ENCODE assay signal across 8 cellular contexts in the genomic region with DNA sequence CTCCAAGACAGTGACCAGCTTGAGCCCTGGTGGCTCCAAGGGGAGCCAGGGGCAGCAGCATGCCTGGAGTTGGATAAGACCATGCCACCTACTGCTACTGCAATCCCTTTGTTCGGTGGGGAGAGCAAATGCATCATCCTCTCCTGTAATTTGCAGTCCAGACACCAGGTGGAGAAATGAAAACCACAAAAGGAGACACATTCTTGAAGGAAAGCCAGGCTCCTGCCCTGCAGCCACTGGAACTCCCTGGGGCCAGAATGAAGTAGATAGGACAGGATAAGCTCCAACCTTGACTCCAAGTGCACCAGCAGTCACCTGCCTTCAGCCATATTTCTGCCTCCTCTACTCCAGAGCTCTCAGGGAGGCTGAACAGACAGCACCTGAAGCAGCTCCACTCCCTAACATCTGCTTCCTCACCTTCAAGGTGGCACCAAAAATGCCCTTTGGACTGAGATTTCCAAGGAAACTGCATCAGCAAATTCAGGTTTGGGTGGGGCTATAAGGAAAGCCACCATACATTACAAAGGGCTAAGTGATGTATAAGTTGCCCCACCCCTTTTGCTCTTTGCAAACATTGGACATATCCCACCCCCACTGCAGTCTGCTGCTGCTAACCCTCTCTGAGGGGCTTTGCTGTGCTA.
DNase-seq lines count a peak whose midpoint lies in the region; ATAC-seq, FAIRE-seq and TF ChIP-seq lines count a peak whose summit lies in the region.

No MANE protein-coding gene starts in this region.

- POLR2A ChIA-PET in A549 (lab: Yijun Ruan, JAX) = no interaction called here

- no peaks in the 10 kb centered on the region for H3K36me3 ChIP-seq in osteoblast (ENCODE audit: insufficient read depth, low read length)

- no peaks in the 10 kb centered on the region for H3K79me2 ChIP-seq in osteoblast (ENCODE audit: insufficient read depth, low read length)

- DNase-seq in A549 (ENCODE audit: low read depth in 1 of 2, low spot score in 1 of 2) (peak; percentile 73 to 84), LoVo (ENCODE audit: low spot score) (peak; percentile 80), epithelial cell of proximal tubule (ENCODE audit: low read depth) (peak; percentile 38), osteoblast (ENCODE audit: insufficient read length, low spot score, missing footprints) (no peak)
- DNase-seq in activated CD4-positive, alpha-beta T cell treated with anti-CD3 and anti-CD28 coated beads, Interleukin-2, amount 50 U/mL, for 4 hours = peak; percentile 21 to 31

- FAIRE-seq in A549 (lab: Jason Lieb, UNC) = peak; percentile 83

- TF ChIP-seq CTCF in A549 (IDR thresholded peaks at IDR 0.05) (peak; percentile 57), GM12874 (IDR thresholded peaks at IDR 0.05; ENCODE audit: insufficient read depth, low read depth, low read length) (peak; percentile 52), epithelial cell of proximal tubule (conservative IDR thresholded peaks at IDR 0.05; ENCODE audit: low read depth, low read length) (peak; percentile 65), osteoblast (IDR thresholded peaks at IDR 0.05; ENCODE audit: extremely low read depth, low read depth, low read length) (peak; percentile 26)

- H2AFZ ChIP-seq in osteoblast (ENCODE audit: low read length) = no peak overlapping the region

- no peaks in the 10 kb centered on the region for H4K20me1 ChIP-seq in osteoblast (ENCODE audit: insufficient read depth, low read length)

- peak; percentile 91 to 97 for ATAC-seq in A549
- ATAC-seq in GM21526 (IDR thresholded peaks at IDR 0.05; ENCODE audit: low FRiP score, unreplicated experiment) = no peak
- ATAC-seq in stimulated activated memory B cell treated with anti-CD40 and anti-IgM and Interleukin-4, amounts not matched to agents 10 μg/mL and 1 μg/mL and 100 μg/mL, for 72 hours = no peak

- H3K27me3 ChIP-seq in osteoblast (ENCODE audit: insufficient read depth, low read length) = no peaks in the 10 kb centered on the region

- H3K27ac ChIP-seq in A549 (0 out of 6 replicates have a peak overlapping the region, but pooled peaks of 1 of the 2 experiments have one; percentile 30), osteoblast (ENCODE audit: low read depth, low read length) (no peak overlapping the region)

- 0% methylated on average over 1 of the region's 1 CpG for WGBS in A549 (ENCODE audit: missing lambda C conversion rate)

- peaks cover 4% of the 10 kb centered on the region for H3K4me1 ChIP-seq in A549
- no peaks in the 10 kb centered on the region for H3K4me1 ChIP-seq in osteoblast (ENCODE audit: insufficient read depth, low read length)

- peak; percentile 58 to 61 for TF ChIP-seq RAD21 in A549 (conservative IDR thresholded peaks at IDR 0.05 in 1 of 2, IDR thresholded peaks at IDR 0.05 in 1 of 2)

- H3K4me2 ChIP-seq in A549 (peak overlapping the region; percentile 46; the same call in 2 of the 3 replicates), osteoblast (ENCODE audit: insufficient read depth, low read length) (no peak overlapping the region)

- H3K9me3 Mint-ChIP-seq in stimulated activated memory B cell treated with anti-CD40 and anti-IgM and Interleukin-4, amounts not matched to agents 10 μg/mL and 1 μg/mL and 100 μg/mL, for 72 hours = no peaks in the 10 kb centered on the region

- no peak overlapping the region for H3K27ac Mint-ChIP-seq in stimulated activated memory B cell treated with anti-CD40 and anti-IgM and Interleukin-4, amounts not matched to agents 10 μg/mL and 1 μg/mL and 100 μg/mL, for 72 hours

- H3K4me3 Mint-ChIP-seq in stimulated activated memory B cell treated with anti-CD40 and anti-IgM and Interleukin-4, amounts not matched to agents 10 μg/mL and 1 μg/mL and 100 μg/mL, for 72 hours = no peak overlapping the region

- H3K36me3 Mint-ChIP-seq in stimulated activated memory B cell treated with anti-CD40 and anti-IgM and Interleukin-4, amounts not matched to agents 10 μg/mL and 1 μg/mL and 100 μg/mL, for 72 hours = no peaks in the 10 kb centered on the region

- no peak for TF ChIP-seq POLR2A in A549 (IDR thresholded peaks at IDR 0.05; ENCODE audit: low read length)

- H3K4me1 Mint-ChIP-seq in stimulated activated memory B cell treated with anti-CD40 and anti-IgM and Interleukin-4, amounts not matched to agents 10 μg/mL and 1 μg/mL and 100 μg/mL, for 72 hours = peaks cover 6% of the 10 kb centered on the region

- no peak overlapping the region for H3K4me3 ChIP-seq in A549
- no peak overlapping the region for H3K4me3 ChIP-seq in epithelial cell of proximal tubule (ENCODE audit: low read depth, low read length)
- H3K4me3 ChIP-seq in osteoblast (ENCODE audit: insufficient read depth, low read length) = no peak overlapping the region

- no peaks in the 10 kb centered on the region for H3K27me3 Mint-ChIP-seq in stimulated activated memory B cell treated with anti-CD40 and anti-IgM and Interleukin-4, amounts not matched to agents 10 μg/mL and 1 μg/mL and 100 μg/mL, for 72 hours

- no peak for TF ChIP-seq EP300 in A549 (IDR thresholded peaks at IDR 0.05)

- H3K9me3 ChIP-seq in A549 = no peaks in the 10 kb centered on the region
- no peaks in the 10 kb centered on the region for H3K9me3 ChIP-seq in osteoblast (ENCODE audit: low read depth, low read length)

- CTCF ChIA-PET in A549 (lab: Yijun Ruan, JAX) = interaction anchor here (0.6 to 3.5 kb wide), 26 partner anchors 9 to 399 kb away, joined by 3 to 19 read pairs (median 3); a partner anchor contains a TSS

TF ChIP-seq in A549, 52 proteins besides CTCF, POLR2A, EP300 and RAD21:
- TF ChIP-seq, protein P1, sequence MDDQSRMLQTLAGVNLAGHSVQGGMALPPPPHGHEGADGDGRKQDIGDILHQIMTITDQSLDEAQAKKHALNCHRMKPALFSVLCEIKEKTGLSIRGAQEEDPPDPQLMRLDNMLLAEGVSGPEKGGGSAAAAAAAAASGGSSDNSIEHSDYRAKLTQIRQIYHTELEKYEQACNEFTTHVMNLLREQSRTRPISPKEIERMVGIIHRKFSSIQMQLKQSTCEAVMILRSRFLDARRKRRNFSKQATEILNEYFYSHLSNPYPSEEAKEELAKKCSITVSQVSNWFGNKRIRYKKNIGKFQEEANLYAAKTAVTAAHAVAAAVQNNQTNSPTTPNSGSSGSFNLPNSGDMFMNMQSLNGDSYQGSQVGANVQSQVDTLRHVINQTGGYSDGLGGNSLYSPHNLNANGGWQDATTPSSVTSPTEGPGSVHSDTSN (IDR thresholded peaks at IDR 0.05) = no peak
- TF ChIP-seq CBX2 (IDR thresholded peaks at IDR 0.05; ENCODE audit: borderline replicate concordance, low read depth) (no peak), ZNF302 (CRISPR knock-in tag; IDR thresholded peaks at IDR 0.05) (no peak), CHD4 (IDR thresholded peaks at IDR 0.05; ENCODE audit: borderline replicate concordance) (no peak), SMC3 (IDR thresholded peaks at IDR 0.05) (peak; percentile 80), EHF (CRISPR knock-in tag; IDR thresholded peaks at IDR 0.05) (no peak)

Comparison
In these comparisons a context has a peak if more than half of its experiments do, and no peak if none do; other contexts are left out.
1. ATAC-seq: peak in A549 (2 of 2); none in GM21526 (single experiment) and stimulated activated memory B cell treated with anti-CD40 and anti-IgM and Interleukin-4, amounts not matched to agents 10 μg/mL and 1 μg/mL and 100 μg/mL, for 72 hours (single experiment).
2. Peak in every context shown above with its lines, with median percentiles within 50 percentile points of each other: CTCF ChIP-seq.